10 cellular contexts compared by ENCODE assay signal in genomic region chr3:9420850-9421549, GRCh38. TPM values are rescaled to one million over a fixed set of nuclear protein-coding genes. Genes with fewer than 3 reads are reported as not detected.
A peak's percentile ranks its signal among the peaks of the same experiment; 100 is the strongest.
DNase-seq lines count a peak whose midpoint lies in the region; ATAC-seq and TF ChIP-seq lines count a peak whose summit lies in the region.
"Had no signal": no experiment of that assay in that cellular context is flagged by ENCODE, and none has a peak within 500 bp of the region (broad histone marks: within the 10 kb centered on the region; RNA-seq: fewer than 3 reads in every experiment).

No MANE protein-coding gene starts in this region.

- intact Hi-C loops in gastrocnemius medialis (cut with DNase I; ENCODE audit: low total_unique reads): no loop called here

- H3K4me3 ChIP-seq in RWPE2 (ENCODE audit: severe bottlenecking) (no peak overlapping the region), gastrocnemius medialis (no peak overlapping the region)

- H3K9me3 Mint-ChIP-seq in endothelial cell (ENCODE audit: unreplicated experiment): no peaks in the 10 kb centered on the region

- no peaks in the 10 kb centered on the region for H3K9me3 ChIP-seq in RWPE2 (ENCODE audit: severe bottlenecking)
- no peaks in the 10 kb centered on the region for H3K9me3 ChIP-seq in gastrocnemius medialis

- in situ Hi-C loops in gastrocnemius medialis (cut with MboI; ENCODE audit: low sequenced_read_pairs in 4 of 4): no loop called here

- peak; percentile 15; the same call in 1 of the 3 replicates for ATAC-seq in RWPE2 (ENCODE audit: low read depth)
- ATAC-seq in gastrocnemius medialis: no peak
- no peak for ATAC-seq in HG03342 (IDR thresholded peaks at IDR 0.05; ENCODE audit: unreplicated experiment)

- H3K27ac Mint-ChIP-seq in endothelial cell (ENCODE audit: unreplicated experiment): peak overlapping the region; percentile 86

- no peaks in the 10 kb centered on the region for H3K27me3 ChIP-seq in RWPE2 (ENCODE audit: insufficient read depth, poor library complexity, severe bottlenecking)
- no peaks in the 10 kb centered on the region for H3K27me3 ChIP-seq in gastrocnemius medialis

- H3K27me3 Mint-ChIP-seq in endothelial cell (ENCODE audit: unreplicated experiment): no peaks in the 10 kb centered on the region

- peak; percentile 9 for DNase-seq in NCI-H2171 treated with DMSO at 0.1 percent for 48 hours (lab: John Stamatoyannopoulos, UW)
- no peak for DNase-seq in NCI-H2171 (lab: John Stamatoyannopoulos, UW)
- DNase-seq in RWPE2 (ENCODE audit: low spot score): no peak
- DNase-seq in endothelial cell (ENCODE audit: low spot score): no peak
- no peak for DNase-seq in gastrocnemius medialis
- DNase-seq in COLO668 (lab: John Stamatoyannopoulos, UW; ENCODE audit: unreplicated experiment): no peak
- DNase-seq in AML-193 (lab: John Stamatoyannopoulos, UW): no peak
- DNase-seq: activated T-cell treated with anti-CD3 and anti-CD28 coated beads, Interleukin-2, amount 50 U/mL, for 48 hours had no signal

- peaks cover 18% of the 10 kb centered on the region for H3K4me1 Mint-ChIP-seq in endothelial cell (ENCODE audit: unreplicated experiment)

- no peaks in the 10 kb centered on the region for H3K36me3 Mint-ChIP-seq in endothelial cell (ENCODE audit: low read depth, unreplicated experiment)

- H3K4me1 ChIP-seq in RWPE2 (ENCODE audit: insufficient read depth, poor library complexity, severe bottlenecking) (peaks cover 64% of the 10 kb centered on the region), gastrocnemius medialis (peaks cover 59 to 63% of the 10 kb centered on the region in 2 donors)

- peaks cover 48% of the 10 kb centered on the region for H3K36me3 ChIP-seq in RWPE2 (ENCODE audit: low read depth)
- H3K36me3 ChIP-seq in gastrocnemius medialis: no peaks in the 10 kb centered on the region

- no peak overlapping the region for H3K4me3 Mint-ChIP-seq in endothelial cell (ENCODE audit: unreplicated experiment)

- TF ChIP-seq POLR2A in gastrocnemius medialis (IDR thresholded peaks at IDR 0.05): no peak

- peak overlapping the region; percentile 93 for H3K27ac ChIP-seq in RWPE2 (ENCODE audit: poor library complexity, severe bottlenecking)
- peak overlapping the region; percentile 82 to 86 (median 84) for H3K27ac ChIP-seq in gastrocnemius medialis
- H3K27ac ChIP-seq: RWPE1 had no signal

- no peak for TF ChIP-seq CTCF in RWPE2 (IDR thresholded peaks at IDR 0.05; ENCODE audit: poor library complexity, severe bottlenecking)
- no peak for TF ChIP-seq CTCF in endothelial cell (IDR thresholded peaks at IDR 0.05; ENCODE audit: unreplicated experiment)
- no peak for TF ChIP-seq CTCF in gastrocnemius medialis (IDR thresholded peaks at IDR 0.05 in 4 of 5, conservative IDR thresholded peaks at IDR 0.05 in 1 of 5)

RNA-seq across cellular contexts. Expression of gene SETD5, which starts 23.6 kb away (rescaled TPM):
- 246 TPM for total RNA-seq in endothelial cell (ENCODE audit: unreplicated experiment)
- 10 to 100 TPM; 28.9 to 43.3 (median 41.0) TPM for total RNA-seq in gastrocnemius medialis

RNA-seq across cellular contexts. Expression of gene THUMPD3, which starts 58.1 kb away (rescaled TPM):
- total RNA-seq in endothelial cell (ENCODE audit: unreplicated experiment) (27.4 TPM), gastrocnemius medialis (10 to 100 TPM; 22.2 to 39.8 (median 25.2) TPM)
